Comparison of ENCODE assay signal across 1 cellular context in genomic region chr9:128159784-128160602, GRCh38.
TF ChIP-seq lines count a peak whose summit lies in the region.

Gene BBLN, plus strand, starts transcription at chr9:128160265. Its CDS starts 143 bp downstream, at chr9:128160408.

TF ChIP-seq in GM23338, 12 proteins besides CTCF, POLR2A, EP300 and RAD21 (continued from another document):
- TF ChIP-seq ZNF462 (CRISPR knock-in tag; IDR thresholded peaks at IDR 0.05) (no peak), EZH2 (IDR thresholded peaks at IDR 0.05; ENCODE audit: low read depth, unreplicated experiment) (no peak), CREB1 (CRISPR knock-in tag; IDR thresholded peaks at IDR 0.05; ENCODE audit: low read depth) (peak; percentile 88), NANOG (IDR thresholded peaks at IDR 0.05; ENCODE audit: borderline replicate concordance) (no peak)
